8 cellular contexts compared by ENCODE assay signal in genomic region chr17:42378597-42379594, GRCh38. TPM values are rescaled to one million over a fixed set of nuclear protein-coding genes. Genes with fewer than 3 reads are reported as not detected.
DNase-seq lines count a peak whose midpoint lies in the region; ATAC-seq and TF ChIP-seq lines count a peak whose summit lies in the region.

No MANE protein-coding gene starts in this region.

- no peaks in the 10 kb centered on the region for H3K27me3 ChIP-seq in DND-41 (ENCODE audit: insufficient read depth, low read length, poor library complexity)
- H3K27me3 ChIP-seq in mucosa of rectum (ENCODE audit: control insufficient read depth in 2 of 2, insufficient read depth in 2 of 2, low read length in 2 of 2), result no peaks in the 10 kb centered on the region
- H3K27me3 ChIP-seq in HAP-1 (ENCODE audit: low read depth), result no peaks in the 10 kb centered on the region

- in situ Hi-C loops in HAP-1 (cut with MboI; ENCODE audit: low sequenced_read_pairs), result no loop called here

- H2AFZ ChIP-seq in DND-41 (ENCODE audit: low read depth, low read length), result peak overlapping the region; percentile 72

- ATAC-seq in DND-41 (ENCODE audit: insufficient read depth, low read depth) (peak; percentile 87), GM18868 (IDR thresholded peaks at IDR 0.05; ENCODE audit: unreplicated experiment) (no peak)

- H3K4me3 ChIP-seq in DND-41 (ENCODE audit: low read depth in 1 of 2, low read length in 2 of 2) (peak overlapping the region in 1 of 2 experiments; percentile 46; a peak in 3 of 4 replicates), mucosa of rectum (ENCODE audit: low read length in 2 of 2) (peak overlapping the region; percentile 47 to 78), HAP-1 (no peak overlapping the region)

- H3K27ac ChIP-seq in DND-41 (ENCODE audit: low read length) (peak overlapping the region; percentile 79), mucosa of rectum (ENCODE audit: low read depth in 2 of 2, low read length in 2 of 2) (peak overlapping the region; percentile 82 to 85)

- H3K4me1 ChIP-seq in DND-41 (ENCODE audit: insufficient read depth, low read length) (peaks cover 19% of the 10 kb centered on the region), mucosa of rectum (ENCODE audit: control insufficient read depth in 2 of 2, insufficient read depth in 2 of 2, low read length in 2 of 2) (peaks cover 15 to 26% of the 10 kb centered on the region in 2 donors), HAP-1 (peaks cover 34% of the 10 kb centered on the region)

- no peaks in the 10 kb centered on the region for H4K20me1 ChIP-seq in DND-41 (ENCODE audit: insufficient read depth, low read length)

- no peaks in the 10 kb centered on the region for H3K36me3 ChIP-seq in DND-41 (ENCODE audit: insufficient read depth, low read length)
- peaks cover 0 to 4% of the 10 kb centered on the region in 2 donors for H3K36me3 ChIP-seq in mucosa of rectum (ENCODE audit: control insufficient read depth in 2 of 2, insufficient read depth in 2 of 2, low read length in 2 of 2)
- H3K36me3 ChIP-seq in HAP-1 (replicated peaks), result no peaks in the 10 kb centered on the region

- DNase-seq in DND-41 (peak; percentile 35), NCI-H2227 (lab: John Stamatoyannopoulos, UW; ENCODE audit: unreplicated experiment) (peak; percentile 42), dermis blood vessel endothelial cell (peak; percentile 53), NCI-H187 (lab: John Stamatoyannopoulos, UW) (no peak), epidermal melanocyte (ENCODE audit: insufficient read length, low spot score) (no peak), HAP-1 (ENCODE audit: low spot score in 2 of 2) (no peak)

- TF ChIP-seq CTCF in DND-41 (IDR thresholded peaks at IDR 0.05; ENCODE audit: borderline replicate concordance, extremely low read depth, low read length, poor library complexity, severe bottlenecking), result no peak

- H3K9ac ChIP-seq in DND-41 (ENCODE audit: low read depth, low read length), result peak overlapping the region; percentile 54
- H3K9ac ChIP-seq in mucosa of rectum (ENCODE audit: low read depth in 1 of 2, low read length in 2 of 2), result peak overlapping the region; percentile 57 to 73

- no peaks in the 10 kb centered on the region for H3K9me3 ChIP-seq in DND-41 (ENCODE audit: insufficient read depth, low read length, severe bottlenecking)
- H3K9me3 ChIP-seq in mucosa of rectum (ENCODE audit: control insufficient read depth in 2 of 2, low read length in 2 of 2), result no peaks in the 10 kb centered on the region
- H3K9me3 ChIP-seq in HAP-1, result no peaks in the 10 kb centered on the region

- H3K79me2 ChIP-seq in DND-41 (ENCODE audit: insufficient read depth, low read length), result peaks cover 6% of the 10 kb centered on the region

- H3K4me2 ChIP-seq in DND-41 (ENCODE audit: insufficient read depth, low read length), result peak overlapping the region; percentile 65

RNA-seq across cellular contexts. Expression of gene STAT3, which starts 9.3 kb away (rescaled TPM):
- 131 and 179 TPM in 2 replicates for total RNA-seq in dermis blood vessel endothelial cell

RNA-seq across cellular contexts. Expression of gene CAVIN1, which starts 44.2 kb away (rescaled TPM):
- total RNA-seq in dermis blood vessel endothelial cell, result 768 and 840 TPM in 2 replicates

Comparison
In these comparisons a context has a peak if more than half of its experiments do, and no peak if none do; other contexts are left out.
1. DNase-seq: peak in DND-41 (single experiment), NCI-H2227 (single experiment) and dermis blood vessel endothelial cell (single experiment); none in NCI-H187 (0 of 2), epidermal melanocyte (single experiment) and HAP-1 (0 of 2).